Comparison of ENCODE assay signal across 10 cellular contexts in the genomic region with DNA sequence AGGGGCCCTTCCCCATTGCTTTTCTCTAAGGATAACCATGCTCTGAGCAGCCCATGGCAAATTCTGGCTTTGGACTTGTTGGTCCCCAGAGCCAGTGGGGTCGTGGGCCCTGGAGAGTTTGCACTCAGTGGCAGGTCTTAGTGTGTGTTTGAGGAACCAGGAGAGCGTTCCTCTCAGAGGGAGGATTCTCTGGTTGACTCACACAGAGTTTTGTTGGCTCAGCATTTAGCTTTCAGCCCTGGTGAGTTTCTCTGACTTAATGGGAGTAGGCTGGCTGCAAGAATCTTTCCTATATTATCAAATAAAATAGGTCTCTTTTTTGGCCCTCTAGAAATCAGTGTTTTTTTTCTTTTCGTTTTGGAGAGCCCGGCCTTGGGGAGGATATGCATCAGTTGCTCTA. TPM values are rescaled to one million over a fixed set of nuclear protein-coding genes. Genes with fewer than 3 reads are reported as not detected.
A peak's percentile ranks its signal among the peaks of the same experiment; 100 is the strongest.
DNase-seq lines count a peak whose midpoint lies in the region; ATAC-seq, FAIRE-seq and TF ChIP-seq lines count a peak whose summit lies in the region.
"Had no signal": no experiment of that assay in that cellular context is flagged by ENCODE, and none has a peak within 500 bp of the region (broad histone marks: within the 10 kb centered on the region; RNA-seq: fewer than 3 reads in every experiment).

No MANE protein-coding gene starts in this region.

- H3K36me3 Mint-ChIP-seq in activated T-cell treated with anti-CD3 and anti-CD28 coated beads, Interleukin-2, amount 50 U/mL, for 72 hours (ENCODE audit: insufficient read depth in 2 of 2): peaks cover 0 to 2% of the 10 kb centered on the region in 2 donors

- TF ChIP-seq POLR2A in GM12892 (IDR thresholded peaks at IDR 0.05; ENCODE audit: low read depth, low read length): no peak

- H3K79me2 ChIP-seq in fibroblast of lung (ENCODE audit: control insufficient read depth, insufficient read depth, low read length): no peaks in the 10 kb centered on the region

- H4K20me1 ChIP-seq in fibroblast of lung (ENCODE audit: control insufficient read depth, extremely low read depth, insufficient read depth, low read length): no peaks in the 10 kb centered on the region

- H3K9me3 ChIP-seq in fibroblast of lung (ENCODE audit: control insufficient read depth, insufficient read depth, low read depth, low read length) (no peaks in the 10 kb centered on the region), small intestine (ENCODE audit: control insufficient read depth, low read depth) (no peaks in the 10 kb centered on the region)
- H3K9me3 ChIP-seq: sigmoid colon had no signal

- FAIRE-seq in small intestine (lab: Jason Lieb, UNC) (no peak), GM12892 (lab: Jason Lieb, UNC) (no peak)

- H3K4me3 ChIP-seq in fibroblast of lung (replicated peaks in 1 of 4; ENCODE audit: control extremely low read depth in 1 of 4, insufficient read depth in 1 of 4, low read depth in 3 of 4, low read length in 4 of 4) (no peak overlapping the region), small intestine (ENCODE audit: low read depth in 1 of 2, low read length in 2 of 2) (no peak overlapping the region)
- H3K4me3 ChIP-seq: sigmoid colon had no signal

- 13 to 47% (median 30%) methylated on average over 4 of the region's 4 CpGs for WGBS in small intestine, 3 donors

- peak; percentile 21 for DNase-seq in NCI-H2029 (lab: John Stamatoyannopoulos, UW)
- DNase-seq in fibroblast of lung (ENCODE audit: low read depth in 2 of 2): peak; percentile 36
- peak; percentile 80 for DNase-seq in small intestine
- DNase-seq in NCI-H2227 treated with DMSO at 0.1 percent for 48 hours (lab: John Stamatoyannopoulos, UW): no peak
- no peak for DNase-seq in GM12892 (ENCODE audit: insufficient read length)
- DNase-seq in activated T-cell treated with anti-CD3 and anti-CD28 coated beads, Interleukin-2, amount 50 U/mL, for 72 hours: no peak
- DNase-seq: Karpas-422, sigmoid colon had no signal

- H3K4me2 ChIP-seq in fibroblast of lung (ENCODE audit: extremely low read depth, insufficient read depth, low read length): no peak overlapping the region

- H3K27me3 ChIP-seq in fibroblast of lung (ENCODE audit: control insufficient read depth, insufficient read depth, low read length) (peaks cover 3% of the 10 kb centered on the region), small intestine (ENCODE audit: control insufficient read depth in 2 of 2, insufficient read depth in 2 of 2, low read length in 2 of 2) (no peaks in the 10 kb centered on the region)
- H3K27me3 ChIP-seq: sigmoid colon had no signal

- no peak overlapping the region for H3K27ac ChIP-seq in fibroblast of lung (ENCODE audit: insufficient read depth, low read length)
- H3K27ac ChIP-seq in small intestine (ENCODE audit: low read depth in 1 of 2, low read length in 1 of 2): peak overlapping the region; percentile 89 to 92

- ATAC-seq in GM19351 (IDR thresholded peaks at IDR 0.05; ENCODE audit: unreplicated experiment) (peak; percentile 56), GM21723 (IDR thresholded peaks at IDR 0.05; ENCODE audit: unreplicated experiment) (no peak)
- ATAC-seq in activated T-cell treated with anti-CD3 and anti-CD28 coated beads, Interleukin-2, amount 50 U/mL, for 72 hours (replicated peaks in 1 of 2): no peak

- no peak for TF ChIP-seq CTCF in fibroblast of lung (conservative IDR thresholded peaks at IDR 0.05 in 1 of 2, IDR thresholded peaks at IDR 0.05 in 1 of 2; ENCODE audit: low read depth in 1 of 2, low read length in 2 of 2)

- peaks cover 0 to 2% of the 10 kb centered on the region in 2 donors for H3K9me3 Mint-ChIP-seq in activated T-cell treated with anti-CD3 and anti-CD28 coated beads, Interleukin-2, amount 50 U/mL, for 72 hours

- peaks cover 8% of the 10 kb centered on the region for H3K27me3 Mint-ChIP-seq in activated T-cell treated with anti-CD3 and anti-CD28 coated beads, Interleukin-2, amount 50 U/mL, for 72 hours (ENCODE audit: low read depth)

- H3K36me3 ChIP-seq in fibroblast of lung (ENCODE audit: control insufficient read depth, insufficient read depth, low read length) (no peaks in the 10 kb centered on the region), small intestine (ENCODE audit: control insufficient read depth in 2 of 2, insufficient read depth in 2 of 2, low read length in 2 of 2) (no peaks in the 10 kb centered on the region)
- H3K36me3 ChIP-seq: sigmoid colon had no signal

- peaks cover 8% of the 10 kb centered on the region for H3K4me1 ChIP-seq in fibroblast of lung (ENCODE audit: control insufficient read depth, extremely low read depth, insufficient read depth, low read length)
- peaks cover 10 to 14% of the 10 kb centered on the region in 2 donors for H3K4me1 ChIP-seq in small intestine (ENCODE audit: control insufficient read depth in 2 of 2, insufficient read depth in 1 of 2, low read depth in 1 of 2, low read length in 1 of 2)
- H3K4me1 ChIP-seq: sigmoid colon had no signal

- no peak overlapping the region for H3K27ac Mint-ChIP-seq in activated T-cell treated with anti-CD3 and anti-CD28 coated beads, Interleukin-2, amount 50 U/mL, for 72 hours

- H3K4me1 Mint-ChIP-seq in activated T-cell treated with anti-CD3 and anti-CD28 coated beads, Interleukin-2, amount 50 U/mL, for 72 hours (ENCODE audit: low read depth): no peaks in the 10 kb centered on the region

- no peak overlapping the region for H3K9ac ChIP-seq in fibroblast of lung (ENCODE audit: insufficient read depth, low read length)

- no peak overlapping the region for H3K4me3 Mint-ChIP-seq in activated T-cell treated with anti-CD3 and anti-CD28 coated beads, Interleukin-2, amount 50 U/mL, for 72 hours

- H2AFZ ChIP-seq in fibroblast of lung (ENCODE audit: low read length): no peak overlapping the region

RNA-seq across cellular contexts. Expression of a gene that starts 20.9 kb away (rescaled TPM):
- total RNA-seq in fibroblast of lung: under 0.01 TPM in 2 replicates
- 0.01 TPM in 1 of 2 replicates, not detected in the other for polyA plus RNA-seq in fibroblast of lung
- polyA plus RNA-seq in fibroblast of lung (2012): not detected in 2 replicates
- not detected in 2 replicates for polyA minus RNA-seq in fibroblast of lung (ENCODE audit: low replicate concordance)
- 100 to 1,000 TPM in 2 of 3 donors, 10 to 100 TPM in 1; 97.8 to 169 (median 116) TPM for polyA plus RNA-seq in small intestine
- polyA plus RNA-seq in GM12892 (2012; ENCODE audit: missing spikeins): 0.34 TPM
- not detected for total RNA-seq in activated T-cell treated with anti-CD3 and anti-CD28 coated beads, Interleukin-2, amount 50 U/mL, for 72 hours

Comparison
In these comparisons a context has a peak if more than half of its experiments do, and no peak if none do; other contexts are left out.
1. DNase-seq: peak in NCI-H2029 (single experiment), fibroblast of lung (2 of 2) and small intestine (single experiment); none in NCI-H2227 treated with DMSO at 0.1 percent for 48 hours (single experiment), GM12892 (single experiment) and activated T-cell treated with anti-CD3 and anti-CD28 coated beads, Interleukin-2, amount 50 U/mL, for 72 hours (0 of 2).